In genomic region chr1:216822480-216822879, GRCh38 we compare ENCODE assay signal across 17 cellular contexts.
A peak's percentile ranks its signal among the peaks of the same experiment; 100 is the strongest.
DNase-seq lines count a peak whose midpoint lies in the region; ATAC-seq and TF ChIP-seq lines count a peak whose summit lies in the region.
"Had no signal": no experiment of that assay in that cellular context is flagged by ENCODE, and none has a peak within 500 bp of the region (broad histone marks: within the 10 kb centered on the region; RNA-seq: fewer than 3 reads in every experiment).

No MANE protein-coding gene starts in this region.

- H3K4me1 Mint-ChIP-seq in mesothelial cell of epicardium, result peaks cover 3% of the 10 kb centered on the region

- H3K27me3 Mint-ChIP-seq in mesothelial cell of epicardium (ENCODE audit: low read depth), result peaks cover 89% of the 10 kb centered on the region
- H3K27me3 Mint-ChIP-seq: dendritic cell treated with granulocyte-macrophage colony-stimulating factor and Interleukin-4, amounts not matched to agents 40 ng/mL and 50 ng/mL, for 4 days had no signal

- no peak overlapping the region for H3K4me3 Mint-ChIP-seq in mesothelial cell of epicardium
- H3K4me3 Mint-ChIP-seq: dendritic cell treated with granulocyte-macrophage colony-stimulating factor and Interleukin-4, amounts not matched to agents 40 ng/mL and 50 ng/mL, for 4 days; neural progenitor cell had no signal

- H3K9me3 Mint-ChIP-seq in mesothelial cell of epicardium, result no peaks in the 10 kb centered on the region
- H3K9me3 Mint-ChIP-seq: dendritic cell treated with granulocyte-macrophage colony-stimulating factor and Interleukin-4, amounts not matched to agents 40 ng/mL and 50 ng/mL, for 4 days; neural progenitor cell had no signal

- DNase-seq in COLO668 (lab: John Stamatoyannopoulos, UW; ENCODE audit: unreplicated experiment) (peak; percentile 22), NCI-H1092 (lab: John Stamatoyannopoulos, UW) (peak; percentile 19), NCI-H2107 treated with DMSO at 0.1 percent for 48 hours (lab: John Stamatoyannopoulos, UW; ENCODE audit: unreplicated experiment) (peak; percentile 98), NCI-H774 (lab: John Stamatoyannopoulos, UW) (peak; percentile 76), GOT3 (lab: John Stamatoyannopoulos, UW) (no peak), AG20443 (ENCODE audit: low spot score) (no peak), mesothelial cell of epicardium (ENCODE audit: low spot score in 2 of 2, unreplicated experiment in 2 of 2) (no peak)
- DNase-seq: activated CD4-positive, alpha-beta T cell treated with anti-CD3 and anti-CD28 coated beads, Interleukin-2, amount 50 U/mL, for 4 hours; activated gamma-delta T cell treated with Interleukin-2 at 50 U/mL for 16 hours; C1 segment of cervical spinal cord; DMS79 treated with DMSO at 0.1 percent for 48 hours; head of caudate nucleus; stimulated activated CD4-positive, alpha-beta T cell treated with anti-CD3 and anti-CD28 coated beads, Interleukin-2, amount 100 ng/mL, for 24 hours; stimulated activated naive CD4-positive, alpha-beta T cell had no signal

- no peaks in the 10 kb centered on the region for H3K36me3 Mint-ChIP-seq in mesothelial cell of epicardium
- H3K36me3 Mint-ChIP-seq: neural progenitor cell had no signal

- H3K27ac Mint-ChIP-seq in mesothelial cell of epicardium, result no peak overlapping the region
- H3K27ac Mint-ChIP-seq: dendritic cell treated with granulocyte-macrophage colony-stimulating factor and Interleukin-4, amounts not matched to agents 40 ng/mL and 50 ng/mL, for 4 days; neural progenitor cell had no signal

- no peak for TF ChIP-seq CTCF in mesothelial cell of epicardium (IDR thresholded peaks at IDR 0.05; ENCODE audit: unreplicated experiment)

- ATAC-seq in GM21447 (IDR thresholded peaks at IDR 0.05; ENCODE audit: unreplicated experiment), result no peak

Comparison
In these comparisons a context has a peak if more than half of its experiments do, and no peak if none do; other contexts are left out.
1. DNase-seq: peak in COLO668 (single experiment), NCI-H1092 (single experiment), NCI-H2107 treated with DMSO at 0.1 percent for 48 hours (single experiment) and NCI-H774 (single experiment); none in GOT3 (single experiment), AG20443 (single experiment) and mesothelial cell of epicardium (0 of 2).